In genomic region chr14:102805941-102806340, GRCh38 we compare ENCODE assay signal across 13 cellular contexts. TPM values are rescaled to one million over a fixed set of nuclear protein-coding genes. Genes with fewer than 3 reads are reported as not detected.
DNase-seq lines count a peak whose midpoint lies in the region; ATAC-seq and TF ChIP-seq lines count a peak whose summit lies in the region.
"Had no signal": no experiment of that assay in that cellular context is flagged by ENCODE, and none has a peak within 500 bp of the region (broad histone marks: within the 10 kb centered on the region; RNA-seq: fewer than 3 reads in every experiment).

No MANE protein-coding gene starts in this region.

- TF ChIP-seq CTCF in HFFc6 (IDR thresholded peaks at IDR 0.05) (peak; percentile 45), natural killer cell (IDR thresholded peaks at IDR 0.05) (no peak), foreskin fibroblast (IDR thresholded peaks at IDR 0.05; ENCODE audit: low read depth, low read length) (no peak)

- H3K36me3 Mint-ChIP-seq in HFFc6 (ENCODE audit: low read depth) (no peaks in the 10 kb centered on the region), natural killer cell (no peaks in the 10 kb centered on the region)
- H3K36me3 Mint-ChIP-seq in activated naive CD8-positive, alpha-beta T cell treated with anti-CD3 and anti-CD28 coated beads for 36 hours, result peaks cover 46% of the 10 kb centered on the region

- H3K4me1 Mint-ChIP-seq in HFFc6 (ENCODE audit: low read depth) (peaks cover 26% of the 10 kb centered on the region), natural killer cell (peaks cover 33 to 39% of the 10 kb centered on the region in 2 donors)
- peaks cover 54% of the 10 kb centered on the region for H3K4me1 Mint-ChIP-seq in activated naive CD8-positive, alpha-beta T cell treated with anti-CD3 and anti-CD28 coated beads for 36 hours

- intact Hi-C loops in natural killer cell (cut with micrococcal nuclease), result no loop called here

- no peak for DNase-seq in activated CD4-positive, CD25-positive, alpha-beta regulatory T cell treated with anti-CD3 and anti-CD28 coated beads, Interleukin-2, amount 50 U/mL, for 72 hours
- DNase-seq in HFFc6 (no peak), natural killer cell (no peak), foreskin fibroblast (no peak), globus pallidus (ENCODE audit: low spot score) (no peak)
- DNase-seq in activated naive CD8-positive, alpha-beta T cell treated with anti-CD3 and anti-CD28 coated beads for 36 hours, result no peak
- DNase-seq: erythroblast, H7, hippocampal formation, NCI-H2171, upper lobe of left lung had no signal

- H3K4me3 ChIP-seq in foreskin fibroblast (ENCODE audit: low read depth in 1 of 2, low read length in 2 of 2), result no peak overlapping the region
- H3K4me3 ChIP-seq: upper lobe of left lung had no signal

- H3K4me3 Mint-ChIP-seq in HFFc6 (no peak overlapping the region), natural killer cell (peak overlapping the region; percentile 36)
- H3K4me3 Mint-ChIP-seq in activated naive CD8-positive, alpha-beta T cell treated with anti-CD3 and anti-CD28 coated beads for 36 hours, result peak overlapping the region; percentile 24

- H3K27me3 Mint-ChIP-seq in HFFc6 (ENCODE audit: insufficient read depth) (no peaks in the 10 kb centered on the region; the same call in 1 of the 2 replicates), natural killer cell (ENCODE audit: low read depth in 2 of 2) (no peaks in the 10 kb centered on the region)
- H3K27me3 Mint-ChIP-seq in activated naive CD8-positive, alpha-beta T cell treated with anti-CD3 and anti-CD28 coated beads for 36 hours, result no peaks in the 10 kb centered on the region

- peak; percentile 25 to 28 for ATAC-seq in activated CD4-positive, CD25-positive, alpha-beta regulatory T cell treated with anti-CD3 and anti-CD28 coated beads, Interleukin-2, amount 50 U/mL, for 24 hours
- ATAC-seq in natural killer cell (no peak), HG03108 (IDR thresholded peaks at IDR 0.05; ENCODE audit: unreplicated experiment) (no peak)

- H3K9me3 Mint-ChIP-seq in HFFc6 (no peaks in the 10 kb centered on the region), natural killer cell (no peaks in the 10 kb centered on the region)
- H3K9me3 Mint-ChIP-seq in activated naive CD8-positive, alpha-beta T cell treated with anti-CD3 and anti-CD28 coated beads for 36 hours, result no peaks in the 10 kb centered on the region

- H3K27ac Mint-ChIP-seq in HFFc6, result no peak overlapping the region
- peak overlapping the region; percentile 91 for H3K27ac Mint-ChIP-seq in activated naive CD8-positive, alpha-beta T cell treated with anti-CD3 and anti-CD28 coated beads for 36 hours
- H3K27ac Mint-ChIP-seq in natural killer cell, result peak overlapping the region; percentile 78 to 82

RNA-seq across cellular contexts. Expression of gene TRAF3, which starts 28.7 kb away (rescaled TPM):
- total RNA-seq in HFFc6 (2021; fragmentation: NEBNext Ultra II Directional; extraction: Animal tissue kit (Norgen Biotek cat#: 25700)), result 10 to 100 TPM; 19.9 to 28.8 (median 22.6) TPM
- total RNA-seq in activated naive CD8-positive, alpha-beta T cell treated with anti-CD3 and anti-CD28 coated beads for 36 hours, result 10 to 100 TPM; 39.2 to 39.6 TPM
- 10 to 100 TPM; 21.0 to 31.6 (median 23.5) TPM for total RNA-seq in natural killer cell

Comparison
In these comparisons a context has a peak if more than half of its experiments do, and no peak if none do; other contexts are left out.
1. ATAC-seq: peak in activated CD4-positive, CD25-positive, alpha-beta regulatory T cell treated with anti-CD3 and anti-CD28 coated beads, Interleukin-2, amount 50 U/mL, for 24 hours (2 of 2); none in natural killer cell (0 of 3) and HG03108 (single experiment).